ENCODE assay signal across 8 cellular contexts in genomic region chr11:117822031-117822521, GRCh38. TPM values are rescaled to one million over a fixed set of nuclear protein-coding genes. Genes with fewer than 3 reads are reported as not detected.
A peak's percentile ranks its signal among the peaks of the same experiment; 100 is the strongest.
DNase-seq lines count a peak whose midpoint lies in the region; ATAC-seq and TF ChIP-seq lines count a peak whose summit lies in the region.

No MANE protein-coding gene starts in this region.

- no peaks in the 10 kb centered on the region for H3K27me3 Mint-ChIP-seq in activated CD8-positive, alpha-beta memory T cell treated with anti-CD3 and anti-CD28 coated beads, Interleukin-2, amount 10 ng/mL, durations not matched to agents 7 days and 5 days

- H3K36me3 Mint-ChIP-seq in activated CD8-positive, alpha-beta memory T cell treated with anti-CD3 and anti-CD28 coated beads, Interleukin-2, amount 10 ng/mL, durations not matched to agents 7 days and 5 days: no peaks in the 10 kb centered on the region

- intact Hi-C loops in spleen (cut with DNase I; ENCODE audit: low total_unique reads): no loop called here

- no peaks in the 10 kb centered on the region for H3K9me3 ChIP-seq in spleen

- H3K27me3 ChIP-seq in spleen (replicated peaks in 1 of 7): peaks cover 0 to 41% (median 0%) of the 10 kb centered on the region in 7 donors

- H3K27ac Mint-ChIP-seq in activated CD8-positive, alpha-beta memory T cell treated with anti-CD3 and anti-CD28 coated beads, Interleukin-2, amount 10 ng/mL, durations not matched to agents 7 days and 5 days: peak overlapping the region; percentile 68

- H3K4me3 ChIP-seq in fibroblast of the aortic adventitia (ENCODE audit: low read depth, low read length) (no peak overlapping the region), spleen (no peak overlapping the region)

- peaks cover 74% of the 10 kb centered on the region for H3K4me1 Mint-ChIP-seq in activated CD8-positive, alpha-beta memory T cell treated with anti-CD3 and anti-CD28 coated beads, Interleukin-2, amount 10 ng/mL, durations not matched to agents 7 days and 5 days

- H3K9me3 Mint-ChIP-seq in activated CD8-positive, alpha-beta memory T cell treated with anti-CD3 and anti-CD28 coated beads, Interleukin-2, amount 10 ng/mL, durations not matched to agents 7 days and 5 days (ENCODE audit: low read depth): no peaks in the 10 kb centered on the region

- no peak for TF ChIP-seq POLR2A in spleen (IDR thresholded peaks at IDR 0.05)

- CTCF ChIA-PET in activated CD8-positive, alpha-beta memory T cell treated with anti-CD3 and anti-CD28 coated beads, Interleukin-2, amount 10 ng/mL, durations not matched to agents 7 days and 5 days (lab: Charles Lee): interaction anchor here (0.9 to 18.2 kb wide), 11 partner anchors 6 to 396 kb away, joined by 3 to 343 read pairs (median 15); partner anchors contain the start of gene DSCAML1

- H3K4me3 Mint-ChIP-seq in activated CD8-positive, alpha-beta memory T cell treated with anti-CD3 and anti-CD28 coated beads, Interleukin-2, amount 10 ng/mL, durations not matched to agents 7 days and 5 days: no peak overlapping the region

- peak; percentile 38 for ATAC-seq in activated CD8-positive, alpha-beta memory T cell treated with anti-CD3 and anti-CD28 coated beads, Interleukin-2, amount 10 ng/mL, durations not matched to agents 7 days and 5 days
- ATAC-seq in HG03521 (IDR thresholded peaks at IDR 0.05; ENCODE audit: unreplicated experiment): no peak
- no peak for ATAC-seq in HG02885 (IDR thresholded peaks at IDR 0.05; ENCODE audit: poor library complexity, unreplicated experiment)
- ATAC-seq in HG02870 (IDR thresholded peaks at IDR 0.05; ENCODE audit: unreplicated experiment): no peak

- H3K4me1 ChIP-seq in spleen: peaks cover 52 to 81% (median 70%) of the 10 kb centered on the region in 6 donors

- DNase-seq in DMS53 (lab: John Stamatoyannopoulos, UW) (peak; percentile 70), fibroblast of the aortic adventitia (ENCODE audit: low read depth) (no peak), spleen (peak; percentile 84)
- peak; percentile 76 for DNase-seq in activated CD8-positive, alpha-beta memory T cell treated with anti-CD3 and anti-CD28 coated beads, Interleukin-2, amount 10 ng/mL, durations not matched to agents 7 days and 5 days

- TF ChIP-seq CTCF in LNCAP (IDR thresholded peaks at IDR 0.05) (peak; percentile 75), fibroblast of the aortic adventitia (IDR thresholded peaks at IDR 0.05; ENCODE audit: insufficient read depth, low read length) (peak; percentile 59), spleen (IDR thresholded peaks at IDR 0.05 in 8 of 11, conservative IDR thresholded peaks at IDR 0.05 in 3 of 11) (peak in 9 of 11 experiments; percentile 17 to 71 (median 61))

- H3K27ac ChIP-seq in spleen: peak overlapping the region in 5 of 8 donors; percentile 80 to 92 (median 84)

- no peaks in the 10 kb centered on the region for H3K36me3 ChIP-seq in spleen

- WGBS in spleen, 5 donors: 35 to 55% (median 37%) methylated on average over 11 to 16 of the region's 16 CpGs

RNA-seq across cellular contexts. Expression of gene FXYD2, which starts 2.5 kb away (rescaled TPM):
- total RNA-seq in activated CD8-positive, alpha-beta memory T cell treated with anti-CD3 and anti-CD28 coated beads, Interleukin-2, amount 10 ng/mL, durations not matched to agents 7 days and 5 days: 10 to 100 TPM; 13.1 to 19.0 TPM
- not detected in 2 replicates for total RNA-seq in fibroblast of the aortic adventitia (ENCODE audit: low replicate concordance)
- 10 to 100 TPM in 2 of 7 donors, 1 to 10 TPM in 5; 4.7 to 20.0 (median 7.3) TPM for total RNA-seq in spleen
- polyA plus RNA-seq in spleen: 10 to 100 TPM in 1 of 3 donors, 1 to 10 TPM in 2; 8.3 to 18.4 (median 9.8) TPM

RNA-seq across cellular contexts. Expression of gene DSCAML1, which starts 25.1 kb away (rescaled TPM):
- 1 to 10 TPM in 1 of 2 experiments, under 1 TPM in 1; 0.42 to 1.4 TPM for total RNA-seq in activated CD8-positive, alpha-beta memory T cell treated with anti-CD3 and anti-CD28 coated beads, Interleukin-2, amount 10 ng/mL, durations not matched to agents 7 days and 5 days
- total RNA-seq in fibroblast of the aortic adventitia (ENCODE audit: low replicate concordance): not detected in 2 replicates
- total RNA-seq in spleen: 10 to 100 TPM in 1 of 7 donors, 1 to 10 TPM in 5, under 1 TPM in 1; 0.54 to 10.7 (median 3.6) TPM
- polyA plus RNA-seq in spleen: under 1 TPM; 0.07 to 0.41 (median 0.35) TPM

RNA-seq across cellular contexts. Expression of gene FXYD6, which starts 54.4 kb away (rescaled TPM):
- under 1 TPM; 0.12 to 0.20 TPM for total RNA-seq in activated CD8-positive, alpha-beta memory T cell treated with anti-CD3 and anti-CD28 coated beads, Interleukin-2, amount 10 ng/mL, durations not matched to agents 7 days and 5 days
- total RNA-seq in fibroblast of the aortic adventitia (ENCODE audit: low replicate concordance) (0.98 and 1.3 TPM in 2 replicates), spleen (100 to 1,000 TPM in 5 of 7 donors, 10 to 100 TPM in 2; 75.4 to 230 (median 140) TPM)
- 10 to 100 TPM; 40.8 to 71.5 (median 51.4) TPM for polyA plus RNA-seq in spleen

Comparison
In these comparisons a context has a peak if more than half of its experiments do, and no peak if none do; other contexts are left out.
1. RNA of gene FXYD6, which starts 54.4 kb away (total RNA-seq): 75.4 to 230 TPM in spleen; 0.98 to 1.3 TPM in fibroblast of the aortic adventitia and 0.12 to 0.20 TPM in activated CD8-positive, alpha-beta memory T cell treated with anti-CD3 and anti-CD28 coated beads, Interleukin-2, amount 10 ng/mL, durations not matched to agents 7 days and 5 days; every median in the first group is over 10 times any median in the second.
2. Peak in every context shown above with its lines, with median percentiles within 50 percentile points of each other: CTCF ChIP-seq.